ENCODE assay signal across 10 cellular contexts in the genomic region with DNA sequence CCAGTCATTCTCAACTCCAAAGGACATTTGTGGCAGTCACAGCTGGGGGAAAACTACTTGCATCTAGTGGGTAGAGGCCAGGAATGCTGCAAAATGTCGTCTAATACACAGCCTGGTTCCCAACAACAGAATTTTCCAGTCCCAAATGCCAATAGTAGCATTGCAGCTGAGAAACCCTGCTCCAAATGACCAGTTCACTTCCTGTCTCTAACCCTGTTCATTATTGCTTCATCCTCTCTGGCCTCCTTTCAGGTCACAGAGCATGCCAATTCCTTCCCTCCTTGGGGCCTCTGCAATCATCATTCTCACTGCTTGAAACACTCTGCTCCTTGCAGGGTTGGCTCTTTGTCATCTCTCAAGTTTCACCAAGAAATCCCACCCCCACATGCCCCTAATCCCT.
A peak's percentile ranks its signal among the peaks of the same experiment; 100 is the strongest.
DNase-seq lines count a peak whose midpoint lies in the region; ATAC-seq and TF ChIP-seq lines count a peak whose summit lies in the region.
"Had no signal": no experiment of that assay in that cellular context is flagged by ENCODE, and none has a peak within 500 bp of the region (broad histone marks: within the 10 kb centered on the region; RNA-seq: fewer than 3 reads in every experiment).

No MANE protein-coding gene starts in this region.

- peak overlapping the region; percentile 73 to 91 for H3K27ac ChIP-seq in aorta (ENCODE audit: low read depth in 1 of 2, low read length in 2 of 2)
- H3K27ac ChIP-seq in effector memory CD4-positive, alpha-beta T cell (ENCODE audit: insufficient read depth, low read length, poor library complexity, severe bottlenecking) = no peak overlapping the region
- H3K27ac ChIP-seq: 22Rv1 had no signal

- no peak for TF ChIP-seq CTCF in choroid plexus epithelial cell (conservative IDR thresholded peaks at IDR 0.05; ENCODE audit: low read depth, low read length)

- DNase-seq in SIG-M5 treated with dmso at 0.1 percent for 504 hours (lab: John Stamatoyannopoulos, UW; ENCODE audit: unreplicated experiment) = peak; percentile 67
- DNase-seq in SIG-M5 (lab: John Stamatoyannopoulos, UW) = no peak
- peak; percentile 94 for DNase-seq in choroid plexus epithelial cell (ENCODE audit: low read depth)
- DNase-seq in lung microvascular endothelial cell (ENCODE audit: low read depth in 2 of 2) = peak; percentile 2 to 53
- DNase-seq in aorta = peak in 1 of 2 donors; percentile 78
- no peak for DNase-seq in GM19238 (ENCODE audit: insufficient read length, low spot score)
- no peak for DNase-seq in effector memory CD4-positive, alpha-beta T cell
- DNase-seq: stimulated activated naive CD4-positive, alpha-beta T cell treated with Interleukin-2 at 50 U/mL for 16 hours had no signal

- H3K27me3 ChIP-seq in aorta (ENCODE audit: control insufficient read depth in 1 of 2, insufficient read depth in 2 of 2, low read length in 1 of 2) = no peaks in the 10 kb centered on the region
- no peaks in the 10 kb centered on the region for H3K27me3 ChIP-seq in effector memory CD4-positive, alpha-beta T cell (replicated peaks; ENCODE audit: control insufficient read depth, insufficient read depth, low read length, poor library complexity, severe bottlenecking)

- no peaks in the 10 kb centered on the region for H3K36me3 ChIP-seq in aorta (ENCODE audit: control insufficient read depth in 1 of 2, insufficient read depth in 2 of 2, low read length in 1 of 2)
- no peaks in the 10 kb centered on the region for H3K36me3 ChIP-seq in effector memory CD4-positive, alpha-beta T cell (ENCODE audit: control insufficient read depth, insufficient read depth, low read length)

- ATAC-seq in aorta (ENCODE audit: low FRiP score) (peak; percentile 89), HG02623 (IDR thresholded peaks at IDR 0.05; ENCODE audit: unreplicated experiment) (no peak)

- no peaks in the 10 kb centered on the region for H3K9me3 ChIP-seq in aorta (ENCODE audit: control insufficient read depth, low read length)
- no peaks in the 10 kb centered on the region for H3K9me3 ChIP-seq in effector memory CD4-positive, alpha-beta T cell (ENCODE audit: control insufficient read depth, low read length)

- intact Hi-C loops in aorta (cut with DNase I) = loop anchor here (2.0 to 10.0 kb wide), 5 partner anchors 62 to 182 kb away; a partner anchor contains a TSS

- WGBS in aorta, 2 donors = 3 to 7% methylated on average over 1 of the region's 1 CpG

- peaks cover 4 to 8% of the 10 kb centered on the region in 2 donors for H3K4me1 ChIP-seq in aorta (ENCODE audit: control insufficient read depth in 1 of 2, insufficient read depth in 2 of 2, low read length in 2 of 2)
- no peaks in the 10 kb centered on the region for H3K4me1 ChIP-seq in effector memory CD4-positive, alpha-beta T cell (ENCODE audit: control insufficient read depth, insufficient read depth, low read length, poor library complexity, severe bottlenecking)

- H3K4me3 ChIP-seq in choroid plexus epithelial cell (ENCODE audit: low read depth, low read length) = no peak overlapping the region
- H3K4me3 ChIP-seq in aorta (ENCODE audit: low read length in 2 of 2) = no peak overlapping the region
- no peak overlapping the region for H3K4me3 ChIP-seq in effector memory CD4-positive, alpha-beta T cell (ENCODE audit: insufficient read depth, low read depth, low read length, poor library complexity, severe bottlenecking)

Comparison
In these comparisons a context has a peak if more than half of its experiments do, and no peak if none do; other contexts are left out.
1. DNase-seq: peak in SIG-M5 treated with dmso at 0.1 percent for 504 hours (single experiment), choroid plexus epithelial cell (single experiment) and lung microvascular endothelial cell (2 of 2); none in SIG-M5 (single experiment), GM19238 (single experiment) and effector memory CD4-positive, alpha-beta T cell (0 of 3).